In genomic region chr11:13278620-13279486, GRCh38 we compare ENCODE assay signal across 8 cellular contexts. TPM values are rescaled to one million over a fixed set of nuclear protein-coding genes. Genes with fewer than 3 reads are reported as not detected.
DNase-seq lines count a peak whose midpoint lies in the region; ATAC-seq lines count a peak whose summit lies in the region.

No MANE protein-coding gene starts in this region.

- H3K4me1 Mint-ChIP-seq in CD4-positive, CD25-positive, alpha-beta regulatory T cell: peaks cover 41 to 61% (median 56%) of the 10 kb centered on the region in 4 donors
- H3K4me1 Mint-ChIP-seq in immature natural killer cell: peaks cover 66 to 71% of the 10 kb centered on the region in 2 donors
- peaks cover 68% of the 10 kb centered on the region for H3K4me1 Mint-ChIP-seq in stimulated activated naive CD8-positive, alpha-beta T cell treated with anti-CD3 and anti-CD28 coated beads, Interleukin-15, Interleukin-2, amounts not matched to agents 100 ng/mL and 50 ng/mL, for 24 hours (ENCODE audit: low read depth)

- peaks cover 3% of the 10 kb centered on the region for H3K36me3 Mint-ChIP-seq in CD4-positive, CD25-positive, alpha-beta regulatory T cell
- no peaks in the 10 kb centered on the region for H3K36me3 Mint-ChIP-seq in immature natural killer cell
- no peaks in the 10 kb centered on the region for H3K36me3 Mint-ChIP-seq in stimulated activated naive CD8-positive, alpha-beta T cell treated with anti-CD3 and anti-CD28 coated beads, Interleukin-15, Interleukin-2, amounts not matched to agents 100 ng/mL and 50 ng/mL, for 24 hours (ENCODE audit: low read depth)

- peak overlapping the region; percentile 82 for H3K27ac ChIP-seq in CD4-positive, CD25-positive, alpha-beta regulatory T cell (ENCODE audit: insufficient read depth, low read length, poor library complexity, severe bottlenecking)

- ATAC-seq in CD4-positive, CD25-positive, alpha-beta regulatory T cell (ENCODE audit: low read depth in 2 of 2): no peak

- peak overlapping the region; percentile 90 to 99 (median 94) for H3K4me3 Mint-ChIP-seq in CD4-positive, CD25-positive, alpha-beta regulatory T cell
- H3K4me3 Mint-ChIP-seq in immature natural killer cell: peak overlapping the region; percentile 89 to 98 (median 95)
- H3K4me3 Mint-ChIP-seq in stimulated activated naive CD8-positive, alpha-beta T cell treated with anti-CD3 and anti-CD28 coated beads, Interleukin-15, Interleukin-2, amounts not matched to agents 100 ng/mL and 50 ng/mL, for 24 hours: peak overlapping the region; percentile 90

- peak overlapping the region; percentile 27 to 92 (median 84) for H3K27ac Mint-ChIP-seq in CD4-positive, CD25-positive, alpha-beta regulatory T cell
- H3K27ac Mint-ChIP-seq in immature natural killer cell: peak overlapping the region; percentile 90 to 97 (median 94)
- H3K27ac Mint-ChIP-seq in stimulated activated naive CD8-positive, alpha-beta T cell treated with anti-CD3 and anti-CD28 coated beads, Interleukin-15, Interleukin-2, amounts not matched to agents 100 ng/mL and 50 ng/mL, for 24 hours: peak overlapping the region; percentile 84

- peaks cover 60% of the 10 kb centered on the region for H3K4me1 ChIP-seq in CD4-positive, CD25-positive, alpha-beta regulatory T cell (ENCODE audit: control insufficient read depth, insufficient read depth, low read length, poor library complexity, severe bottlenecking)
- H3K4me1 ChIP-seq in adipocyte (ENCODE audit: control insufficient read depth, insufficient read depth, low read length): peaks cover 20% of the 10 kb centered on the region

- H3K9me3 ChIP-seq in CD4-positive, CD25-positive, alpha-beta regulatory T cell (ENCODE audit: control insufficient read depth in 2 of 2, low read length in 2 of 2): no peaks in the 10 kb centered on the region
- no peaks in the 10 kb centered on the region for H3K9me3 ChIP-seq in adipocyte (ENCODE audit: control insufficient read depth, low read length)

- H3K9ac ChIP-seq in adipocyte (ENCODE audit: low read length): peak overlapping the region; percentile 85

- peaks cover 7% of the 10 kb centered on the region for H3K27me3 ChIP-seq in CD4-positive, CD25-positive, alpha-beta regulatory T cell (ENCODE audit: control insufficient read depth, insufficient read depth, low read length)
- H3K27me3 ChIP-seq in H7 (ENCODE audit: control insufficient read depth, insufficient read depth, low read length) (peaks cover 59% of the 10 kb centered on the region), adipocyte (replicated peaks; ENCODE audit: control insufficient read depth, insufficient read depth, low read length) (no peaks in the 10 kb centered on the region)

- peak in 2 of 3 donors; percentile 15 to 22 for DNase-seq in CD4-positive, CD25-positive, alpha-beta regulatory T cell
- DNase-seq in H7 (peak; percentile 68), adipocyte (ENCODE audit: low read depth) (no peak), immature natural killer cell (no peak), NCI-H2196 (lab: John Stamatoyannopoulos, UW; ENCODE audit: unreplicated experiment) (no peak), NCI-H524 treated with DMSO at 0.1 percent for 48 hours (lab: John Stamatoyannopoulos, UW) (no peak), NAMALWA (ENCODE audit: low spot score) (no peak)

- H3K9me3 Mint-ChIP-seq in CD4-positive, CD25-positive, alpha-beta regulatory T cell: no peaks in the 10 kb centered on the region
- H3K9me3 Mint-ChIP-seq in immature natural killer cell: peaks cover 0 to 1% (median 0%) of the 10 kb centered on the region in 6 donors
- H3K9me3 Mint-ChIP-seq in stimulated activated naive CD8-positive, alpha-beta T cell treated with anti-CD3 and anti-CD28 coated beads, Interleukin-15, Interleukin-2, amounts not matched to agents 100 ng/mL and 50 ng/mL, for 24 hours: no peaks in the 10 kb centered on the region

- peak overlapping the region; percentile 85 for H3K4me3 ChIP-seq in CD4-positive, CD25-positive, alpha-beta regulatory T cell (ENCODE audit: low read depth, low read length)
- H3K4me3 ChIP-seq in H7 (ENCODE audit: insufficient read depth, low read depth, low read length): peak overlapping the region; percentile 68
- peak overlapping the region; percentile 91 for H3K4me3 ChIP-seq in adipocyte (ENCODE audit: low read length)

- no peaks in the 10 kb centered on the region for H3K36me3 ChIP-seq in CD4-positive, CD25-positive, alpha-beta regulatory T cell (ENCODE audit: control insufficient read depth, insufficient read depth, low read length)
- H3K36me3 ChIP-seq in H7 (replicated peaks; ENCODE audit: control insufficient read depth, insufficient read depth, low read length) (no peaks in the 10 kb centered on the region), adipocyte (ENCODE audit: control insufficient read depth, insufficient read depth, low read length, severe bottlenecking) (no peaks in the 10 kb centered on the region)

- H3K27me3 Mint-ChIP-seq in CD4-positive, CD25-positive, alpha-beta regulatory T cell: peaks cover 35% of the 10 kb centered on the region
- H3K27me3 Mint-ChIP-seq in immature natural killer cell (ENCODE audit: low read depth in 3 of 3): peaks cover 21 to 41% (median 23%) of the 10 kb centered on the region in 3 donors
- peaks cover 22% of the 10 kb centered on the region for H3K27me3 Mint-ChIP-seq in stimulated activated naive CD8-positive, alpha-beta T cell treated with anti-CD3 and anti-CD28 coated beads, Interleukin-15, Interleukin-2, amounts not matched to agents 100 ng/mL and 50 ng/mL, for 24 hours

RNA-seq across cellular contexts. Expression of gene BMAL1, which starts 1.3 kb away (rescaled TPM):
- 104 TPM for total RNA-seq in CD4-positive, CD25-positive, alpha-beta regulatory T cell
- polyA plus RNA-seq in CD4-positive, CD25-positive, alpha-beta regulatory T cell: 10 to 100 TPM; 16.3 to 21.3 (median 19.4) TPM
- 3.8 and 5.0 TPM in 2 replicates for total RNA-seq in H7 (2014; rRNA removed; shearing (Covaris generic))
- polyA plus RNA-seq in immature natural killer cell: 10 to 100 TPM; 20.2 to 29.6 (median 20.2) TPM

Comparison
In these comparisons a context has a peak if more than half of its experiments do, and no peak if none do; other contexts are left out.
1. DNase-seq: peak in CD4-positive, CD25-positive, alpha-beta regulatory T cell (2 of 3) and H7 (single experiment); none in adipocyte (single experiment), immature natural killer cell (0 of 3), NCI-H2196 (single experiment), NCI-H524 treated with DMSO at 0.1 percent for 48 hours (single experiment) and NAMALWA (single experiment).
2. RNA of gene BMAL1, which starts 1.3 kb away (total RNA-seq): 104 TPM in CD4-positive, CD25-positive, alpha-beta regulatory T cell (single experiment); 3.8 to 5.0 TPM in H7; every median in the first group is over 10 times any median in the second.
3. Peak in every context shown above with its lines, with median percentiles within 50 percentile points of each other: H3K4me3 ChIP-seq, H3K27ac Mint-ChIP-seq and H3K4me3 Mint-ChIP-seq.